Comparison of ENCODE assay signal across 1 cellular context in the genomic region with DNA sequence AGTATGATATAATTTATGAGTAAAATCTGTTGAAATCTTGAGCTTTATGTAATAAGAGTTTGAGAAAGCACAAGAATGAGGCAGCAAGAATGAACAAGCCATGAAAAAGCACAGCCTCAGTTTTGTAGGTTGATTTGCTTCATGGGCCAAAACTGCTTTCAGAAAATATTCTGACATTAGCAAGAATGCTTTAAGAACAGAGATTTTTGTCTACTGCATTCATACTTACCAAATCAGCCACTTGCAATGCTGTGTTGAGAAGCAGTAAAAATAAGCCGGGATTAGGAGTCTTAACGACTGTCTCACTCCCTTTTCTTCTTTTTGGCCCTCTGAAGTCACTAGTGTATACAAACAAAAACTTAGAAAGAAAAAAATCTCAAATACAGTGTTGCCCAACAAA.
TF ChIP-seq lines count a peak whose summit lies in the region.

No MANE protein-coding gene starts in this region.

TF ChIP-seq in H1, 55 proteins besides CTCF, POLR2A, EP300 and RAD21:
- TF ChIP-seq GABPA (IDR thresholded peaks at IDR 0.05; ENCODE audit: borderline replicate concordance, insufficient read depth, low read length) (no peak), CTBP2 (IDR thresholded peaks at IDR 0.05; ENCODE audit: borderline replicate concordance, insufficient read depth, insufficient read length, low read length) (no peak), CHD2 (IDR thresholded peaks at IDR 0.05; ENCODE audit: low read length) (no peak), BACH1 (IDR thresholded peaks at IDR 0.05; ENCODE audit: low read length) (no peak), KDM4A (IDR thresholded peaks at IDR 0.05; ENCODE audit: low read depth, low read length, severe bottlenecking) (no peak), EZH2 (IDR thresholded peaks at IDR 0.05; ENCODE audit: low read depth, low read length, severe bottlenecking) (no peak), CBX5 (IDR thresholded peaks at IDR 0.05; ENCODE audit: low read depth, low read length) (no peak), EGR1 (IDR thresholded peaks at IDR 0.05; ENCODE audit: borderline replicate concordance, low read depth, low read length) (no peak), SUZ12 (IDR thresholded peaks at IDR 0.05; ENCODE audit: low read length) (no peak), KDM5A (IDR thresholded peaks at IDR 0.05; ENCODE audit: low read length) (no peak), YY1 (IDR thresholded peaks at IDR 0.05; ENCODE audit: low read depth, low read length) (no peak), RFX5 (IDR thresholded peaks at IDR 0.05; ENCODE audit: borderline replicate concordance, low read depth, low read length) (no peak), TAF1 (IDR thresholded peaks at IDR 0.05; ENCODE audit: low read depth, low read length) (no peak)
- TF ChIP-seq, protein P1, sequence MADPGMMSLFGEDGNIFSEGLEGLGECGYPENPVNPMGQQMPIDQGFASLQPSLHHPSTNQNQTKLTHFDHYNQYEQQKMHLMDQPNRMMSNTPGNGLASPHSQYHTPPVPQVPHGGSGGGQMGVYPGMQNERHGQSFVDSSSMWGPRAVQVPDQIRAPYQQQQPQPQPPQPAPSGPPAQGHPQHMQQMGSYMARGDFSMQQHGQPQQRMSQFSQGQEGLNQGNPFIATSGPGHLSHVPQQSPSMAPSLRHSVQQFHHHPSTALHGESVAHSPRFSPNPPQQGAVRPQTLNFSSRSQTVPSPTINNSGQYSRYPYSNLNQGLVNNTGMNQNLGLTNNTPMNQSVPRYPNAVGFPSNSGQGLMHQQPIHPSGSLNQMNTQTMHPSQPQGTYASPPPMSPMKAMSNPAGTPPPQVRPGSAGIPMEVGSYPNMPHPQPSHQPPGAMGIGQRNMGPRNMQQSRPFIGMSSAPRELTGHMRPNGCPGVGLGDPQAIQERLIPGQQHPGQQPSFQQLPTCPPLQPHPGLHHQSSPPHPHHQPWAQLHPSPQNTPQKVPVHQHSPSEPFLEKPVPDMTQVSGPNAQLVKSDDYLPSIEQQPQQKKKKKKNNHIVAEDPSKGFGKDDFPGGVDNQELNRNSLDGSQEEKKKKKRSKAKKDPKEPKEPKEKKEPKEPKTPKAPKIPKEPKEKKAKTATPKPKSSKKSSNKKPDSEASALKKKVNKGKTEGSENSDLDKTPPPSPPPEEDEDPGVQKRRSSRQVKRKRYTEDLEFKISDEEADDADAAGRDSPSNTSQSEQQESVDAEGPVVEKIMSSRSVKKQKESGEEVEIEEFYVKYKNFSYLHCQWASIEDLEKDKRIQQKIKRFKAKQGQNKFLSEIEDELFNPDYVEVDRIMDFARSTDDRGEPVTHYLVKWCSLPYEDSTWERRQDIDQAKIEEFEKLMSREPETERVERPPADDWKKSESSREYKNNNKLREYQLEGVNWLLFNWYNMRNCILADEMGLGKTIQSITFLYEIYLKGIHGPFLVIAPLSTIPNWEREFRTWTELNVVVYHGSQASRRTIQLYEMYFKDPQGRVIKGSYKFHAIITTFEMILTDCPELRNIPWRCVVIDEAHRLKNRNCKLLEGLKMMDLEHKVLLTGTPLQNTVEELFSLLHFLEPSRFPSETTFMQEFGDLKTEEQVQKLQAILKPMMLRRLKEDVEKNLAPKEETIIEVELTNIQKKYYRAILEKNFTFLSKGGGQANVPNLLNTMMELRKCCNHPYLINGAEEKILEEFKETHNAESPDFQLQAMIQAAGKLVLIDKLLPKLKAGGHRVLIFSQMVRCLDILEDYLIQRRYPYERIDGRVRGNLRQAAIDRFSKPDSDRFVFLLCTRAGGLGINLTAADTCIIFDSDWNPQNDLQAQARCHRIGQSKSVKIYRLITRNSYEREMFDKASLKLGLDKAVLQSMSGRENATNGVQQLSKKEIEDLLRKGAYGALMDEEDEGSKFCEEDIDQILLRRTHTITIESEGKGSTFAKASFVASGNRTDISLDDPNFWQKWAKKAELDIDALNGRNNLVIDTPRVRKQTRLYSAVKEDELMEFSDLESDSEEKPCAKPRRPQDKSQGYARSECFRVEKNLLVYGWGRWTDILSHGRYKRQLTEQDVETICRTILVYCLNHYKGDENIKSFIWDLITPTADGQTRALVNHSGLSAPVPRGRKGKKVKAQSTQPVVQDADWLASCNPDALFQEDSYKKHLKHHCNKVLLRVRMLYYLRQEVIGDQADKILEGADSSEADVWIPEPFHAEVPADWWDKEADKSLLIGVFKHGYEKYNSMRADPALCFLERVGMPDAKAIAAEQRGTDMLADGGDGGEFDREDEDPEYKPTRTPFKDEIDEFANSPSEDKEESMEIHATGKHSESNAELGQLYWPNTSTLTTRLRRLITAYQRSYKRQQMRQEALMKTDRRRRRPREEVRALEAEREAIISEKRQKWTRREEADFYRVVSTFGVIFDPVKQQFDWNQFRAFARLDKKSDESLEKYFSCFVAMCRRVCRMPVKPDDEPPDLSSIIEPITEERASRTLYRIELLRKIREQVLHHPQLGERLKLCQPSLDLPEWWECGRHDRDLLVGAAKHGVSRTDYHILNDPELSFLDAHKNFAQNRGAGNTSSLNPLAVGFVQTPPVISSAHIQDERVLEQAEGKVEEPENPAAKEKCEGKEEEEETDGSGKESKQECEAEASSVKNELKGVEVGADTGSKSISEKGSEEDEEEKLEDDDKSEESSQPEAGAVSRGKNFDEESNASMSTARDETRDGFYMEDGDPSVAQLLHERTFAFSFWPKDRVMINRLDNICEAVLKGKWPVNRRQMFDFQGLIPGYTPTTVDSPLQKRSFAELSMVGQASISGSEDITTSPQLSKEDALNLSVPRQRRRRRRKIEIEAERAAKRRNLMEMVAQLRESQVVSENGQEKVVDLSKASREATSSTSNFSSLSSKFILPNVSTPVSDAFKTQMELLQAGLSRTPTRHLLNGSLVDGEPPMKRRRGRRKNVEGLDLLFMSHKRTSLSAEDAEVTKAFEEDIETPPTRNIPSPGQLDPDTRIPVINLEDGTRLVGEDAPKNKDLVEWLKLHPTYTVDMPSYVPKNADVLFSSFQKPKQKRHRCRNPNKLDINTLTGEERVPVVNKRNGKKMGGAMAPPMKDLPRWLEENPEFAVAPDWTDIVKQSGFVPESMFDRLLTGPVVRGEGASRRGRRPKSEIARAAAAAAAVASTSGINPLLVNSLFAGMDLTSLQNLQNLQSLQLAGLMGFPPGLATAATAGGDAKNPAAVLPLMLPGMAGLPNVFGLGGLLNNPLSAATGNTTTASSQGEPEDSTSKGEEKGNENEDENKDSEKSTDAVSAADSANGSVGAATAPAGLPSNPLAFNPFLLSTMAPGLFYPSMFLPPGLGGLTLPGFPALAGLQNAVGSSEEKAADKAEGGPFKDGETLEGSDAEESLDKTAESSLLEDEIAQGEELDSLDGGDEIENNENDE (IDR thresholded peaks at IDR 0.05; ENCODE audit: insufficient replicate concordance, low read length) = no peak
